In genomic region chr6:149544646-149545257, GRCh38 we compare ENCODE assay signal across 8 cellular contexts. TPM values are rescaled to one million over a fixed set of nuclear protein-coding genes. Genes with fewer than 3 reads are reported as not detected.
A peak's percentile ranks its signal among the peaks of the same experiment; 100 is the strongest.
DNase-seq lines count a peak whose midpoint lies in the region; ATAC-seq and TF ChIP-seq lines count a peak whose summit lies in the region.

No MANE protein-coding gene starts in this region.

- H3K36me3 ChIP-seq in left lung (peaks cover 3 to 11% of the 10 kb centered on the region in 2 donors), tibial nerve (peaks cover 0 to 12% (median 0%) of the 10 kb centered on the region in 3 donors)

- H3K27ac Mint-ChIP-seq in activated T-cell treated with anti-CD3 and anti-CD28 coated beads, Interleukin-2, amount 50 U/mL, for 24 hours = peak overlapping the region; percentile 99
- H3K27ac Mint-ChIP-seq in activated naive CD8-positive, alpha-beta T cell treated with anti-CD3 and anti-CD28 coated beads, Interleukin-2, amount 10 ng/mL, durations not matched to agents 7 days and 5 days = peak overlapping the region; percentile 97

- H3K27ac ChIP-seq in left lung (peak overlapping the region; percentile 94 to 96), tibial nerve (peak overlapping the region; percentile 92 to 99 (median 96))

- H3K36me3 Mint-ChIP-seq in activated T-cell treated with anti-CD3 and anti-CD28 coated beads, Interleukin-2, amount 50 U/mL, for 24 hours (ENCODE audit: low read depth) = peaks cover 33% of the 10 kb centered on the region
- peaks cover 5% of the 10 kb centered on the region for H3K36me3 Mint-ChIP-seq in activated naive CD8-positive, alpha-beta T cell treated with anti-CD3 and anti-CD28 coated beads, Interleukin-2, amount 10 ng/mL, durations not matched to agents 7 days and 5 days

- no peak for DNase-seq in activated T-cell treated with anti-CD3 and anti-CD28 coated beads, Interleukin-2, amount 50 U/mL, for 24 hours
- no peak for DNase-seq in activated T-cell treated with anti-CD3 and anti-CD28 coated beads, Interleukin-2, amount 50 U/mL, for 1 hour
- DNase-seq in activated naive CD8-positive, alpha-beta T cell treated with anti-CD3 and anti-CD28 coated beads, Interleukin-2, amount 10 ng/mL, durations not matched to agents 7 days and 5 days = no peak
- DNase-seq in left lung (no peak), tibial nerve (ENCODE audit: low spot score in 2 of 2) (no peak), germinal center (ENCODE audit: low spot score) (no peak)
- DNase-seq in stimulated activated CD4-positive, alpha-beta T cell treated with anti-CD3 and anti-CD28 coated beads, Interleukin-15, amount 100 ng/mL, for 24 hours = no peak
- DNase-seq in activated CD4-positive, alpha-beta T cell treated with anti-CD3 and anti-CD28 coated beads for 48 hours = no peak

- TF ChIP-seq POLR2A in tibial nerve (IDR thresholded peaks at IDR 0.05) = no peak

- 27 to 32% methylated on average over 12 of the region's 12 CpGs for WGBS in tibial nerve, 2 donors

- H3K27me3 ChIP-seq in left lung = no peaks in the 10 kb centered on the region
- H3K27me3 ChIP-seq in tibial nerve = no peaks in the 10 kb centered on the region

- TF ChIP-seq CTCF in left lung (IDR thresholded peaks at IDR 0.05) (no peak), tibial nerve (IDR thresholded peaks at IDR 0.05) (no peak)

- H3K4me3 Mint-ChIP-seq in activated T-cell treated with anti-CD3 and anti-CD28 coated beads, Interleukin-2, amount 50 U/mL, for 24 hours = peak overlapping the region; percentile 97
- H3K4me3 Mint-ChIP-seq in activated naive CD8-positive, alpha-beta T cell treated with anti-CD3 and anti-CD28 coated beads, Interleukin-2, amount 10 ng/mL, durations not matched to agents 7 days and 5 days = peak overlapping the region; percentile 94

- H3K4me3 ChIP-seq in left lung (peak overlapping the region; percentile 80 to 91), tibial nerve (peak overlapping the region; percentile 64 to 96 (median 72))

- H3K9me3 ChIP-seq in left lung (no peaks in the 10 kb centered on the region), tibial nerve (no peaks in the 10 kb centered on the region)

- H3K9me3 Mint-ChIP-seq in activated T-cell treated with anti-CD3 and anti-CD28 coated beads, Interleukin-2, amount 50 U/mL, for 24 hours = no peaks in the 10 kb centered on the region
- no peaks in the 10 kb centered on the region for H3K9me3 Mint-ChIP-seq in activated naive CD8-positive, alpha-beta T cell treated with anti-CD3 and anti-CD28 coated beads, Interleukin-2, amount 10 ng/mL, durations not matched to agents 7 days and 5 days

- peaks cover 45% of the 10 kb centered on the region for H3K4me1 Mint-ChIP-seq in activated T-cell treated with anti-CD3 and anti-CD28 coated beads, Interleukin-2, amount 50 U/mL, for 24 hours (ENCODE audit: low read depth)
- peaks cover 26% of the 10 kb centered on the region for H3K4me1 Mint-ChIP-seq in activated naive CD8-positive, alpha-beta T cell treated with anti-CD3 and anti-CD28 coated beads, Interleukin-2, amount 10 ng/mL, durations not matched to agents 7 days and 5 days

- no peak for TF ChIP-seq EP300 in tibial nerve (IDR thresholded peaks at IDR 0.05)

- ATAC-seq in activated naive CD8-positive, alpha-beta T cell treated with anti-CD3 and anti-CD28 coated beads, Interleukin-2, amount 10 ng/mL, durations not matched to agents 7 days and 5 days (ENCODE audit: low read depth) = no peak
- ATAC-seq in left lung = peak; percentile 9

- POLR2A ChIA-PET in activated naive CD8-positive, alpha-beta T cell treated with anti-CD3 and anti-CD28 coated beads, Interleukin-2, amount 10 ng/mL, durations not matched to agents 7 days and 5 days (lab: Charles Lee) = interaction anchor here (1.0 to 3.3 kb wide), 5 partner anchors 14 to 205 kb away, joined by 3 to 23 read pairs (median 5); partner anchors contain the start of genes GINM1, LATS1 and PCMT1

- intact Hi-C loops in left lung (cut with DNase I) = no loop called here

- H3K4me1 ChIP-seq in left lung (peaks cover 11 to 34% of the 10 kb centered on the region in 2 donors), tibial nerve (peaks cover 0 to 49% (median 19%) of the 10 kb centered on the region in 4 donors)

- no peaks in the 10 kb centered on the region for H3K27me3 Mint-ChIP-seq in activated T-cell treated with anti-CD3 and anti-CD28 coated beads, Interleukin-2, amount 50 U/mL, for 24 hours
- peaks cover 3% of the 10 kb centered on the region for H3K27me3 Mint-ChIP-seq in activated naive CD8-positive, alpha-beta T cell treated with anti-CD3 and anti-CD28 coated beads, Interleukin-2, amount 10 ng/mL, durations not matched to agents 7 days and 5 days

RNA-seq across cellular contexts. Expression of gene PPIL4, which starts 1.1 kb away (rescaled TPM):
- 10 to 100 TPM; 24.2 to 24.9 TPM for total RNA-seq in activated naive CD8-positive, alpha-beta T cell treated with anti-CD3 and anti-CD28 coated beads, Interleukin-2, amount 10 ng/mL, durations not matched to agents 7 days and 5 days
- total RNA-seq in left lung (10 to 100 TPM; 22.4 to 25.7 TPM), tibial nerve (10 to 100 TPM; 25.8 to 41.0 (median 31.5) TPM)

RNA-seq across cellular contexts. Expression of gene GINM1, which starts 21.4 kb away (rescaled TPM):
- total RNA-seq in activated naive CD8-positive, alpha-beta T cell treated with anti-CD3 and anti-CD28 coated beads, Interleukin-2, amount 10 ng/mL, durations not matched to agents 7 days and 5 days = 10 to 100 TPM; 21.9 to 22.8 TPM
- total RNA-seq in left lung (10 to 100 TPM; 43.6 to 46.4 TPM), tibial nerve (10 to 100 TPM; 36.6 to 64.5 (median 57.0) TPM)

RNA-seq across cellular contexts. Expression of gene ZC3H12D, which starts 59.9 kb away (rescaled TPM):
- 10 to 100 TPM; 25.5 to 27.0 TPM for total RNA-seq in activated naive CD8-positive, alpha-beta T cell treated with anti-CD3 and anti-CD28 coated beads, Interleukin-2, amount 10 ng/mL, durations not matched to agents 7 days and 5 days
- total RNA-seq in left lung = 1 to 10 TPM; 1.9 to 4.1 TPM
- total RNA-seq in tibial nerve = 1 to 10 TPM; 1.6 to 7.2 (median 3.1) TPM
